23 cellular contexts compared by ENCODE assay signal in genomic region chr18:7876354-7876753, GRCh38.
DNase-seq lines count a peak whose midpoint lies in the region; ATAC-seq, FAIRE-seq and TF ChIP-seq lines count a peak whose summit lies in the region.
"Had no signal": no experiment of that assay in that cellular context is flagged by ENCODE, and none has a peak within 500 bp of the region (broad histone marks: within the 10 kb centered on the region; RNA-seq: fewer than 3 reads in every experiment).

No MANE protein-coding gene starts in this region.

- H2AFZ ChIP-seq in HepG2 (ENCODE audit: low read length) (no peak overlapping the region), keratinocyte (ENCODE audit: control insufficient read depth, low read length) (no peak overlapping the region)
- H2AFZ ChIP-seq: GM23248 had no signal

- TF ChIP-seq POLR2A in HepG2 (IDR thresholded peaks at IDR 0.05; ENCODE audit: insufficient read depth in 1 of 2, low read depth in 2 of 2, low read length in 2 of 2): no peak
- no peak for TF ChIP-seq POLR2A in right lobe of liver (IDR thresholded peaks at IDR 0.05)

- WGBS in HepG2 (ENCODE audit: low lambda C conversion rate): 64% methylated on average over 1 of the region's 1 CpG
- WGBS in right lobe of liver (ENCODE audit: insufficient coverage, low coverage, low lambda C conversion rate, missing lambda C conversion rate): no CpG with 5 or more reads among the region's 1 CpG

- H3K9ac ChIP-seq in HepG2 (ENCODE audit: insufficient read depth, low read depth, low read length): no peak overlapping the region
- no peak overlapping the region for H3K9ac ChIP-seq in keratinocyte (ENCODE audit: control insufficient read depth, extremely low read depth, insufficient read depth, low read length)
- H3K9ac ChIP-seq: GM23248 had no signal

- H3K36me3 Mint-ChIP-seq in CD8-positive, alpha-beta memory T cell: no peaks in the 10 kb centered on the region
- H3K36me3 Mint-ChIP-seq: CD4-positive, CD25-positive, alpha-beta regulatory T cell had no signal

- H3K36me3 ChIP-seq in HepG2 (replicated peaks in 1 of 2; ENCODE audit: control insufficient read depth in 1 of 2, insufficient read depth in 2 of 2, low read length in 2 of 2): no peaks in the 10 kb centered on the region
- no peaks in the 10 kb centered on the region for H3K36me3 ChIP-seq in right lobe of liver
- H3K36me3 ChIP-seq in keratinocyte (ENCODE audit: control insufficient read depth in 2 of 2, extremely low read depth in 1 of 2, insufficient read depth in 2 of 2, low read length in 2 of 2): no peaks in the 10 kb centered on the region
- no peaks in the 10 kb centered on the region for H3K36me3 ChIP-seq in CD8-positive, alpha-beta memory T cell (ENCODE audit: insufficient read depth, low read length)

- TF ChIP-seq EP300 in HepG2 (IDR thresholded peaks at IDR 0.05; ENCODE audit: low read depth in 2 of 2, low read length in 2 of 2) (no peak), HepG2 (CRISPR knock-in tag; IDR thresholded peaks at IDR 0.05; ENCODE audit: borderline replicate concordance) (no peak)

- H3K9me3 ChIP-seq in HepG2 (ENCODE audit: low read length) (no peaks in the 10 kb centered on the region), right lobe of liver (no peaks in the 10 kb centered on the region), keratinocyte (ENCODE audit: control insufficient read depth, low read depth, low read length) (no peaks in the 10 kb centered on the region)
- no peaks in the 10 kb centered on the region for H3K9me3 ChIP-seq in CD8-positive, alpha-beta memory T cell (ENCODE audit: low read length)
- H3K9me3 ChIP-seq: Caco-2 had no signal

- no peaks in the 10 kb centered on the region for H3K9me1 ChIP-seq in keratinocyte (ENCODE audit: control insufficient read depth, extremely low read depth, insufficient read depth, low read length)

- no peak for TF ChIP-seq CTCF in HepG2 (CRISPR knock-in tag; IDR thresholded peaks at IDR 0.05)
- no peak for TF ChIP-seq CTCF in right lobe of liver (IDR thresholded peaks at IDR 0.05)
- TF ChIP-seq CTCF in keratinocyte (optimal IDR thresholded peaks at IDR 0.05 in 1 of 3, IDR thresholded peaks at IDR 0.05 in 1 of 3, conservative IDR thresholded peaks at IDR 0.05 in 1 of 3; ENCODE audit: extremely low read depth in 1 of 3, insufficient read depth in 2 of 3, low read length in 3 of 3): no peak

- H3K79me2 ChIP-seq in HepG2 (ENCODE audit: insufficient read depth, low read length): no peaks in the 10 kb centered on the region
- no peaks in the 10 kb centered on the region for H3K79me2 ChIP-seq in keratinocyte (ENCODE audit: control insufficient read depth, insufficient read depth, low read length)

- TF ChIP-seq RAD21 in HepG2 (CRISPR knock-in tag; IDR thresholded peaks at IDR 0.05): no peak

- CTCF ChIA-PET in HepG2 (lab: Yijun Ruan, JAX; ENCODE audit: low intra/inter-chr PET ratio, low total read pairs): no interaction called here
- CTCF ChIA-PET in CD8-positive, alpha-beta memory T cell (lab: Charles Lee): no interaction called here

- H4K20me1 ChIP-seq in HepG2 (ENCODE audit: insufficient read depth, low read length): no peaks in the 10 kb centered on the region
- no peaks in the 10 kb centered on the region for H4K20me1 ChIP-seq in keratinocyte (ENCODE audit: control insufficient read depth, extremely low read depth, insufficient read depth, low read length)

- H3K4me3 Mint-ChIP-seq in CD8-positive, alpha-beta memory T cell: no peak overlapping the region
- H3K4me3 Mint-ChIP-seq: B cell; CD4-positive, CD25-positive, alpha-beta regulatory T cell had no signal

- H3K27me3 Mint-ChIP-seq in CD8-positive, alpha-beta memory T cell: no peaks in the 10 kb centered on the region
- H3K27me3 Mint-ChIP-seq: B cell; CD4-positive, CD25-positive, alpha-beta regulatory T cell had no signal

- no TSS peak for BruUV-seq in HepG2 (replicated peaks; lab: Mats Ljungman, UMichigan)

- H3K27me3 ChIP-seq in HepG2 (ENCODE audit: control insufficient read depth in 1 of 2, insufficient read depth in 2 of 2, low read length in 2 of 2) (no peaks in the 10 kb centered on the region), right lobe of liver (no peaks in the 10 kb centered on the region), keratinocyte (ENCODE audit: control insufficient read depth, extremely low read depth, insufficient read depth, low read length) (no peaks in the 10 kb centered on the region)
- H3K27me3 ChIP-seq in CD8-positive, alpha-beta memory T cell (ENCODE audit: insufficient read depth, low read length, poor library complexity, severe bottlenecking): no peaks in the 10 kb centered on the region

- ATAC-seq in HepG2: no peak
- no peak for ATAC-seq in right lobe of liver
- ATAC-seq: HCT116, PC-3 had no signal

- intact Hi-C loops in HepG2 (cut with micrococcal nuclease; ENCODE audit: unreplicated experiment): no loop called here
- intact Hi-C loops in right lobe of liver (cut with DNase I): no loop called here

- POLR2A ChIA-PET in HepG2 (lab: Yijun Ruan, JAX): no interaction called here
- POLR2A ChIA-PET in CD8-positive, alpha-beta memory T cell (lab: Charles Lee): no interaction called here

- peaks cover 0 to 7% (median 0%) of the 10 kb centered on the region in 5 donors for H3K9me3 Mint-ChIP-seq in CD8-positive, alpha-beta memory T cell

- H3K4me3 ChIP-seq in HepG2 (replicated peaks in 1 of 3; ENCODE audit: insufficient read depth in 1 of 3, low read depth in 2 of 3, low read length in 3 of 3) (no peak overlapping the region), right lobe of liver (no peak overlapping the region), keratinocyte (ENCODE audit: control insufficient read depth in 2 of 3, extremely low read depth in 1 of 3, insufficient read depth in 2 of 3, low read depth in 1 of 3, low read length in 3 of 3) (no peak overlapping the region)
- no peak overlapping the region for H3K4me3 ChIP-seq in CD8-positive, alpha-beta memory T cell (ENCODE audit: low read length)
- H3K4me3 ChIP-seq: GM23248 had no signal

- dilution Hi-C loops in keratinocyte (cut with MboI; ENCODE audit: extremely low pct_ligation_motif_present, low sequenced_read_pairs): no loop called here

- in situ Hi-C loops in HepG2 (cut with HindIII; ENCODE audit: extremely low pct_ligation_motif_present, low pct_unique_long_range_greater_than_20kb): no loop called here

- H3K4me1 ChIP-seq in HepG2 (ENCODE audit: insufficient read depth, low read length): peaks cover 51% of the 10 kb centered on the region
- peaks cover 0 to 16% (median 0%) of the 10 kb centered on the region in 4 donors for H3K4me1 ChIP-seq in right lobe of liver
- peaks cover 16% of the 10 kb centered on the region for H3K4me1 ChIP-seq in keratinocyte (ENCODE audit: control insufficient read depth, extremely low read depth, insufficient read depth, low read length)
- no peaks in the 10 kb centered on the region for H3K4me1 ChIP-seq in CD8-positive, alpha-beta memory T cell (ENCODE audit: insufficient read depth, low read length)

- FAIRE-seq in HepG2 (lab: Jason Lieb, UNC): no peak
- peak; percentile 49 for FAIRE-seq in keratinocyte (lab: Jason Lieb, UNC)
- FAIRE-seq: GM12891, GM18507 had no signal

- H3K4me2 ChIP-seq in HepG2 (ENCODE audit: low read depth, low read length) (no peak overlapping the region), keratinocyte (ENCODE audit: control insufficient read depth, extremely low read depth, insufficient read depth, low read depth, low read length) (no peak overlapping the region)

- DNase-seq in HepG2 (ENCODE audit: low spot score) (no peak), right lobe of liver (no peak), HK-2 (ENCODE audit: unreplicated experiment) (peak; percentile 36), keratinocyte (ENCODE audit: low read depth, low spot score) (no peak), T1000 (lab: John Stamatoyannopoulos, UW) (no peak), AML-193 (lab: John Stamatoyannopoulos, UW) (no peak)
- DNase-seq in CD8-positive, alpha-beta memory T cell: no peak
- DNase-seq: Caco-2; CD4-positive, CD25-positive, alpha-beta regulatory T cell; GM23248; MM.1S; NCI-H1092; NCI-H1436 treated with DMSO at 0.1 percent for 48 hours; NCI-H2081; NCI-H2227 treated with DMSO at 0.1 percent for 48 hours; NCI-H510A treated with DMSO at 0.1 percent for 48 hours; NCI-H82; PC-3 had no signal

- H3K4me1 Mint-ChIP-seq in CD8-positive, alpha-beta memory T cell: no peaks in the 10 kb centered on the region
- H3K4me1 Mint-ChIP-seq: B cell; CD4-positive, CD25-positive, alpha-beta regulatory T cell had no signal

- no peak overlapping the region for H3K27ac ChIP-seq in HepG2 (ENCODE audit: extremely low read length, insufficient read depth, low read length)
- H3K27ac ChIP-seq in right lobe of liver: no peak overlapping the region
- H3K27ac ChIP-seq in keratinocyte (ENCODE audit: control insufficient read depth, insufficient read depth, low read length): no peak overlapping the region
- no peak overlapping the region for H3K27ac ChIP-seq in CD8-positive, alpha-beta memory T cell (ENCODE audit: low read depth, low read length)
- H3K27ac ChIP-seq: GM23248, RWPE1 had no signal

- no peak overlapping the region for H3K27ac Mint-ChIP-seq in CD8-positive, alpha-beta memory T cell
- H3K27ac Mint-ChIP-seq: B cell; CD4-positive, CD25-positive, alpha-beta regulatory T cell had no signal

TF ChIP-seq in HepG2, 621 proteins besides CTCF, POLR2A, EP300 and RAD21:
- TF ChIP-seq ZNF331 (CRISPR knock-in tag; IDR thresholded peaks at IDR 0.05) (peak; percentile 99), POGK (CRISPR knock-in tag; conservative IDR thresholded peaks at IDR 0.05) (no peak), HNRNPUL1 (IDR thresholded peaks at IDR 0.05; ENCODE audit: low read depth, low read length) (no peak)
